Comparison of ENCODE assay signal across 19 cellular contexts in the genomic region with DNA sequence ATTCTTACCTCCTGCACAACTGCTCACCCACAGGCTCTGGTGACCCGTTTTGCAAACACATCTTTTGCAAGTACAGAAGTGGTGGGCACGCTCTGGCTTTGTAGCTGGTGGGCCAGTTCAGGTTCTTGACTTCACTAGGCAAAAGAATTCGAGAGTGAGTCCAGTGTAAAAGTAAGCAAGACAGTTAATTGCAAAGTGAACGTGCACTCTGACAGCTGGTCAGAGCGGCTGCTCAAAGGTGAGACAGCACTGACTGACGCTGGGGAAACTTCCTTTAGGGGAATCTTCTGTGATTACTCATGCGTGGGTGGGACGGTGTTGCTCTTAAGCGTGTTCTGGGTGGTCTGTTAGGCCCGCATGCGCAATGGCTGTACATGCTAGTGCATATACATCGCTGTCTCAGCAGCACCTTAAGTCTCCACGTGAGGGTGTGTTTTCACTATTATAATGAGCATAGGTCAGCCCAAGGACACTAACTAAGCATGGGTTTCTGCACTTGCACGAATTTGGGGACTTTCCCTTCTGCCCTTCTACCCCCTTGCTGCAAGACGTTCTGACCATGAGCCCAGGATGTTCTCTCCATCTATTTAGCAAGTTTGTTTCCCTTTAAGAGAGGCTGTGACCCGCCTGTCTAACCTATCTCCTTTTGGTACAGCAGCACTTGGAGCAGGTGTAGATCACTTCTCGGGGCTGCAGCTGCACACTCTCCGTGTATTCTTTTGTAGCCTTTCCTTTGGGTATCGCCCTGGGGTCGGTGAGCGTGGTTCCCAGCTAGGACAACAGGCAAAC. TPM values are rescaled to one million over a fixed set of nuclear protein-coding genes. Genes with fewer than 3 reads are reported as not detected.
DNase-seq lines count a peak whose midpoint lies in the region; ATAC-seq, FAIRE-seq and TF ChIP-seq lines count a peak whose summit lies in the region.
"Had no signal": no experiment of that assay in that cellular context is flagged by ENCODE, and none has a peak within 500 bp of the region (broad histone marks: within the 10 kb centered on the region; RNA-seq: fewer than 3 reads in every experiment).

No MANE protein-coding gene starts in this region.

- H3K4me1 Mint-ChIP-seq in activated CD4-positive, alpha-beta T cell treated with anti-CD3 and anti-CD28 coated beads for 36 hours: no peaks in the 10 kb centered on the region
- H3K4me1 Mint-ChIP-seq in stimulated activated naive B cell treated with anti-CD40 and anti-IgM and Interleukin-4, amounts not matched to agents 10 μg/mL and 1 μg/mL and 100 μg/mL, for 72 hours: no peaks in the 10 kb centered on the region
- no peaks in the 10 kb centered on the region for H3K4me1 Mint-ChIP-seq in nephron progenitor cell

- H3K4me3 Mint-ChIP-seq in activated CD4-positive, alpha-beta T cell treated with anti-CD3 and anti-CD28 coated beads for 36 hours: no peak overlapping the region
- no peak overlapping the region for H3K4me3 Mint-ChIP-seq in stimulated activated naive B cell treated with anti-CD40 and anti-IgM and Interleukin-4, amounts not matched to agents 10 μg/mL and 1 μg/mL and 100 μg/mL, for 72 hours
- H3K4me3 Mint-ChIP-seq in nephron progenitor cell: no peak overlapping the region
- H3K4me3 Mint-ChIP-seq: activated CD4-positive, alpha-beta T cell treated with anti-CD3 and anti-CD28 coated beads, Interleukin-2, amount 10 ng/mL, durations not matched to agents 24 days and 14 days had no signal

- peak; percentile 17 to 45; a peak in 3 of 4 replicates for TF ChIP-seq RAD21 in K562 (CRISPR knock-in tag; conservative IDR thresholded peaks at IDR 0.05 in 1 of 2, IDR thresholded peaks at IDR 0.05 in 1 of 2)

- no peak for DNase-seq in activated CD4-positive, alpha-beta T cell treated with anti-CD3 and anti-CD28 coated beads for 36 hours
- DNase-seq in activated CD4-positive, alpha-beta T cell treated with anti-CD3 and anti-CD28 coated beads, Interleukin-2, amount 50 U/mL, for 1 hour: no peak
- DNase-seq in K562 (ENCODE audit: extremely low read depth in 1 of 4, low spot score in 3 of 4) (peak in 1 of 4 experiments; percentile 45), BE2C (no peak), nephron progenitor cell (no peak)
- no peak for DNase-seq in stimulated activated naive B cell treated with anti-CD40 and anti-IgM and Interleukin-4, amounts not matched to agents 10 μg/mL and 1 μg/mL and 100 μg/mL, for 72 hours
- DNase-seq: activated CD4-positive, alpha-beta T cell treated with anti-CD3 and anti-CD28 coated beads, Interleukin-2, amount 10 ng/mL, durations not matched to agents 24 days and 14 days; activated naive CD4-positive, alpha-beta T cell treated with anti-CD3 and anti-CD28 coated beads, Interleukin-2, amount 50 U/mL, for 16 hours; central memory CD4-positive, alpha-beta T cell; DMS 273 treated with DMSO at 0.1 percent for 48 hours; mesenchymal stem cell; NCI-H2081 treated with DMSO at 0.1 percent for 48 hours had no signal

- WGBS in K562 (ENCODE audit: insufficient coverage, low coverage, missing lambda C conversion rate): 2% methylated on average over 18 of the region's 21 CpGs

- H3K27me3 ChIP-seq in OCI-LY1 (ENCODE audit: insufficient read depth, low read length) (no peaks in the 10 kb centered on the region), K562 (ENCODE audit: control insufficient read depth in 2 of 2, insufficient read depth in 2 of 2, low read length in 2 of 2) (peaks cover 10 to 58% of the 10 kb centered on the region in 2 experiments; a peak in 3 of 5 replicates), BE2C (peaks cover 6% of the 10 kb centered on the region)
- H3K27me3 ChIP-seq: hepatocyte, tibial nerve had no signal

- no peak overlapping the region for H3K27ac Mint-ChIP-seq in activated CD4-positive, alpha-beta T cell treated with anti-CD3 and anti-CD28 coated beads for 36 hours
- no peak overlapping the region for H3K27ac Mint-ChIP-seq in stimulated activated naive B cell treated with anti-CD40 and anti-IgM and Interleukin-4, amounts not matched to agents 10 μg/mL and 1 μg/mL and 100 μg/mL, for 72 hours
- no peak overlapping the region for H3K27ac Mint-ChIP-seq in nephron progenitor cell
- H3K27ac Mint-ChIP-seq: activated CD4-positive, alpha-beta T cell treated with anti-CD3 and anti-CD28 coated beads, Interleukin-2, amount 10 ng/mL, durations not matched to agents 24 days and 14 days had no signal

- H3K9me1 ChIP-seq in K562 (ENCODE audit: control insufficient read depth, insufficient read depth, low read length): no peaks in the 10 kb centered on the region

- no peaks in the 10 kb centered on the region for H3K9me3 ChIP-seq in OCI-LY1 (ENCODE audit: low read length)
- H3K9me3 ChIP-seq in K562 (replicated peaks; ENCODE audit: control insufficient read depth, insufficient read depth, low read depth, low read length): no peaks in the 10 kb centered on the region
- H3K9me3 ChIP-seq in BE2C: no peaks in the 10 kb centered on the region
- H3K9me3 ChIP-seq: tibial nerve had no signal

- H3K36me3 Mint-ChIP-seq in activated CD4-positive, alpha-beta T cell treated with anti-CD3 and anti-CD28 coated beads for 36 hours (ENCODE audit: low read depth): no peaks in the 10 kb centered on the region
- no peaks in the 10 kb centered on the region for H3K36me3 Mint-ChIP-seq in stimulated activated naive B cell treated with anti-CD40 and anti-IgM and Interleukin-4, amounts not matched to agents 10 μg/mL and 1 μg/mL and 100 μg/mL, for 72 hours
- no peaks in the 10 kb centered on the region for H3K36me3 Mint-ChIP-seq in nephron progenitor cell (ENCODE audit: low read depth)

- ATAC-seq in activated CD4-positive, alpha-beta T cell treated with anti-CD3 and anti-CD28 coated beads for 36 hours: peak; percentile 98
- ATAC-seq in K562: peak; percentile 86
- peak; percentile 84 to 88 for ATAC-seq in stimulated activated naive B cell treated with anti-CD40 and anti-IgM and Interleukin-4, amounts not matched to agents 10 μg/mL and 1 μg/mL and 100 μg/mL, for 72 hours (replicated peaks)
- ATAC-seq in HG03135 (IDR thresholded peaks at IDR 0.05; ENCODE audit: unreplicated experiment): no peak

- peaks cover 16% of the 10 kb centered on the region for H3K4me1 ChIP-seq in OCI-LY1 (ENCODE audit: insufficient read depth, low read length, severe bottlenecking)
- peaks cover 4 to 11% of the 10 kb centered on the region in 2 experiments; a peak in 3 of 5 replicates for H3K4me1 ChIP-seq in K562 (replicated peaks in 1 of 2; ENCODE audit: control insufficient read depth in 2 of 2, insufficient read depth in 2 of 2, low read length in 2 of 2)
- no peaks in the 10 kb centered on the region for H3K4me1 ChIP-seq in BE2C
- H3K4me1 ChIP-seq: parathyroid adenoma, tibial nerve had no signal

- peak; percentile 100 for FAIRE-seq in K562 (lab: Jason Lieb, UNC)
- FAIRE-seq: A204.1 had no signal

- BruUV-seq in K562 (replicated peaks; lab: Mats Ljungman, UMichigan): no TSS peak

- no peak for TF ChIP-seq EP300 in K562 (IDR thresholded peaks at IDR 0.05; ENCODE audit: low read length)

- in situ Hi-C loops in K562 (cut with MboI): no loop called here

- H3K79me2 ChIP-seq in OCI-LY1 (ENCODE audit: insufficient read depth, low read length): no peaks in the 10 kb centered on the region
- no peaks in the 10 kb centered on the region for H3K79me2 ChIP-seq in K562 (ENCODE audit: control insufficient read depth, insufficient read depth, low read length)
- H3K79me2 ChIP-seq: hepatocyte, parathyroid adenoma had no signal

- TF ChIP-seq POLR2A in K562 (conservative IDR thresholded peaks at IDR 0.05): no peak

- intact Hi-C loops in activated CD4-positive, alpha-beta T cell treated with anti-CD3 and anti-CD28 coated beads for 36 hours (cut with DNase I, micrococcal nuclease): no loop called here
- intact Hi-C loops in K562 (cut with micrococcal nuclease): loop anchor here (2.0 kb wide), 1 partner anchor 64 kb away; no protein-coding TSS in a partner anchor

- POLR2A ChIA-PET in activated CD4-positive, alpha-beta T cell treated with anti-CD3 and anti-CD28 coated beads for 36 hours (lab: Charles Lee): no interaction called here
- POLR2A ChIA-PET in K562 (lab: Yijun Ruan, JAX): no interaction called here

- H3K9me2 ChIP-seq in OCI-LY1 (ENCODE audit: low read depth, low read length): no peaks in the 10 kb centered on the region

- peak overlapping the region; percentile 45 for H3K4me3 ChIP-seq in OCI-LY1 (ENCODE audit: low read depth, low read length, poor library complexity, severe bottlenecking)
- no peak overlapping the region for H3K4me3 ChIP-seq in K562
- no peak overlapping the region for H3K4me3 ChIP-seq in BE2C (ENCODE audit: low read depth, low read length)
- H3K4me3 ChIP-seq: hepatocyte, tibial nerve had no signal

- H3K27me3 Mint-ChIP-seq in activated CD4-positive, alpha-beta T cell treated with anti-CD3 and anti-CD28 coated beads for 36 hours: no peaks in the 10 kb centered on the region
- H3K27me3 Mint-ChIP-seq in stimulated activated naive B cell treated with anti-CD40 and anti-IgM and Interleukin-4, amounts not matched to agents 10 μg/mL and 1 μg/mL and 100 μg/mL, for 72 hours: peaks cover 5 to 15% of the 10 kb centered on the region in 2 donors
- peaks cover 14% of the 10 kb centered on the region for H3K27me3 Mint-ChIP-seq in nephron progenitor cell (ENCODE audit: low read depth, poor library complexity)
- H3K27me3 Mint-ChIP-seq: activated CD4-positive, alpha-beta T cell treated with anti-CD3 and anti-CD28 coated beads, Interleukin-2, amount 10 ng/mL, durations not matched to agents 24 days and 14 days had no signal

- CTCF ChIA-PET in activated CD4-positive, alpha-beta T cell treated with anti-CD3 and anti-CD28 coated beads for 36 hours (lab: Charles Lee): no interaction called here
- CTCF ChIA-PET in K562 (lab: Yijun Ruan, JAX; ENCODE audit: low intra/inter-chr PET ratio): interaction anchor here (0.5 to 1.3 kb wide), 2 partner anchors 37 to 227 kb away, joined by 3 read pairs; no protein-coding TSS in a partner anchor

- H3F3A ChIP-seq in OCI-LY1 (ENCODE audit: insufficient read depth, low read length): no peaks in the 10 kb centered on the region

- TF ChIP-seq CTCF in OCI-LY1 (IDR thresholded peaks at IDR 0.05; ENCODE audit: low read length): peak; percentile 23; the same call in 1 of the 2 replicates
- peak in 2 of 3 experiments; percentile 25 to 28; a peak in 1 of 6 replicates for TF ChIP-seq CTCF in K562 (IDR thresholded peaks at IDR 0.05 in 2 of 3, conservative IDR thresholded peaks at IDR 0.05 in 1 of 3; ENCODE audit: insufficient read depth in 2 of 3, low read depth in 1 of 3, low read length in 3 of 3)
- no peak for TF ChIP-seq CTCF in BE2C (IDR thresholded peaks at IDR 0.05; ENCODE audit: low read depth, low read length)
- no peak for TF ChIP-seq CTCF in nephron progenitor cell (IDR thresholded peaks at IDR 0.05)

- H2AFZ ChIP-seq in OCI-LY1 (ENCODE audit: low read length): peak overlapping the region; percentile 41; the same call in 1 of the 2 replicates
- peak overlapping the region; percentile 53; the same call in 1 of the 2 replicates for H2AFZ ChIP-seq in K562 (ENCODE audit: low read depth, low read length)
- H2AFZ ChIP-seq: hepatocyte, parathyroid adenoma had no signal

- H4K20me1 ChIP-seq in OCI-LY1 (ENCODE audit: insufficient read depth, low read length) (no peaks in the 10 kb centered on the region), K562 (replicated peaks; ENCODE audit: control insufficient read depth, insufficient read depth, low read length) (no peaks in the 10 kb centered on the region)

- peak overlapping the region; percentile 23 for H3K27ac ChIP-seq in OCI-LY1 (ENCODE audit: low read depth, low read length, poor library complexity, severe bottlenecking)
- H3K27ac ChIP-seq in K562 (ENCODE audit: extremely low read depth, low read depth, low read length): no peak overlapping the region
- H3K27ac ChIP-seq: hepatocyte, parathyroid adenoma, tibial nerve had no signal

- H3K36me3 ChIP-seq in OCI-LY1 (ENCODE audit: insufficient read depth, low read length) (no peaks in the 10 kb centered on the region), K562 (ENCODE audit: control insufficient read depth, insufficient read depth, low read length) (no peaks in the 10 kb centered on the region), BE2C (no peaks in the 10 kb centered on the region)
- H3K36me3 ChIP-seq: tibial nerve had no signal

- H3K4me2 ChIP-seq in OCI-LY1 (ENCODE audit: low read length) (peak overlapping the region; percentile 64), K562 (ENCODE audit: insufficient read depth, low read length) (peak overlapping the region; percentile 58)
- H3K4me2 ChIP-seq: hepatocyte had no signal

- no peaks in the 10 kb centered on the region for H3K9me3 Mint-ChIP-seq in activated CD4-positive, alpha-beta T cell treated with anti-CD3 and anti-CD28 coated beads for 36 hours (ENCODE audit: low read depth)
- H3K9me3 Mint-ChIP-seq in stimulated activated naive B cell treated with anti-CD40 and anti-IgM and Interleukin-4, amounts not matched to agents 10 μg/mL and 1 μg/mL and 100 μg/mL, for 72 hours: no peaks in the 10 kb centered on the region
- H3K9me3 Mint-ChIP-seq in nephron progenitor cell: peaks cover 22% of the 10 kb centered on the region
- H3K9me3 Mint-ChIP-seq: activated CD4-positive, alpha-beta T cell treated with anti-CD3 and anti-CD28 coated beads, Interleukin-2, amount 10 ng/mL, durations not matched to agents 24 days and 14 days had no signal

- H3K9ac ChIP-seq in OCI-LY1 (ENCODE audit: low read length): peak overlapping the region; percentile 26; the same call in 1 of the 2 replicates
- 0 out of 4 replicates have a peak overlapping the region, but pooled peaks of 1 of the 2 experiments have one; percentile 7 for H3K9ac ChIP-seq in K562 (ENCODE audit: insufficient read depth in 1 of 2, low read depth in 2 of 2, low read length in 2 of 2)
- H3K9ac ChIP-seq: parathyroid adenoma had no signal

RNA-seq across cellular contexts. Expression of a gene that starts 30.2 kb away (rescaled TPM):
- under 1 TPM; 0.26 to 0.27 TPM for total RNA-seq in activated CD4-positive, alpha-beta T cell treated with anti-CD3 and anti-CD28 coated beads for 36 hours
- total RNA-seq in K562 (2011; cell fraction: chromatin; rRNA removed; ENCODE audit: low replicate concordance): 25.2 and 27.4 TPM in 2 replicates
- total RNA-seq in K562 (2011; cell fraction: nucleolus; rRNA removed): 17.5 and 20.2 TPM in 2 replicates
- total RNA-seq in K562 (2011; cell fraction: nucleoplasm; rRNA removed): 22.7 and 29.1 TPM in 2 replicates
- total RNA-seq in K562 (2014; rRNA removed) (38.4 and 39.7 TPM in 2 replicates), K562 (2014; rRNA removed; fragmentation: Illumina TruSeq; extraction: Trizol) (42.6 and 44.4 TPM in 2 replicates), K562 (2015; rRNA removed; fragmentation: Illumina TruSeq; extraction: Trizol) (49.6 and 50.1 TPM in 2 replicates), K562 (2021) (34.1 and 36.1 TPM in 2 replicates)
- polyA plus RNA-seq in K562 (2011; rRNA removed) (50.7 and 122 TPM in 2 replicates), K562 (2014; fragmentation: Illumina TruSeq; extraction: Trizol) (52.5 and 60.0 TPM in 2 replicates), K562 (2014; fragmentation: Nextera tagmentation; extraction: Ambion mirVana) (10 to 100 TPM; 79.0 to 88.6 TPM), K562 (2014; rRNA removed) (39.6 and 42.5 TPM in 2 replicates)
- polyA plus RNA-seq in K562 (2011; cell fraction: cytosol; rRNA removed): 43.7 and 78.9 TPM in 2 replicates
- 59.9 and 117 TPM in 2 replicates for polyA plus RNA-seq in K562 (2011; cell fraction: nucleus; rRNA removed)
- polyA plus RNA-seq in K562 (2012): 45.2 and 161 TPM in 2 replicates
- polyA minus RNA-seq in K562 (2011; rRNA and poly(A)+ RNA removed): 20.3 and 47.6 TPM in 2 replicates
- polyA minus RNA-seq in K562 (2011; cell fraction: cytosol; rRNA and poly(A)+ RNA removed): 15.5 and 24.4 TPM in 2 replicates
- polyA minus RNA-seq in K562 (2011; cell fraction: nucleus; rRNA and poly(A)+ RNA removed): 13.6 and 36.4 TPM in 2 replicates
- polyA plus RNA-seq in BE2C (2012; ENCODE audit: insufficient read depth, insufficient read length, low read depth): 13.5 TPM

RNA-seq across cellular contexts. Expression of a gene that starts 52.6 kb away (rescaled TPM):
- not detected for total RNA-seq in activated CD4-positive, alpha-beta T cell treated with anti-CD3 and anti-CD28 coated beads for 36 hours
- total RNA-seq in K562 (2011; cell fraction: chromatin; rRNA removed; ENCODE audit: low replicate concordance): not detected in 2 replicates
- not detected in 2 replicates for total RNA-seq in K562 (2011; cell fraction: nucleolus; rRNA removed)
- not detected in 2 replicates for total RNA-seq in K562 (2011; cell fraction: nucleoplasm; rRNA removed)
- not detected in 2 replicates for total RNA-seq in K562 (2014; rRNA removed)
- not detected in 2 replicates for total RNA-seq in K562 (2014; rRNA removed; fragmentation: Illumina TruSeq; extraction: Trizol)
- not detected in 2 replicates for total RNA-seq in K562 (2015; rRNA removed; fragmentation: Illumina TruSeq; extraction: Trizol)
- total RNA-seq in K562 (2021): not detected in 2 replicates
- 0.10 TPM in 1 of 2 replicates, not detected in the other for polyA plus RNA-seq in K562 (2011; rRNA removed)
- polyA plus RNA-seq in K562 (2011; cell fraction: cytosol; rRNA removed): 0.03 and 0.06 TPM in 2 replicates
- polyA plus RNA-seq in K562 (2011; cell fraction: nucleus; rRNA removed): 0.92 TPM in 1 of 2 replicates, not detected in the other
- 0.10 and 0.24 TPM in 2 replicates for polyA plus RNA-seq in K562 (2012)
- polyA plus RNA-seq in K562 (2014; fragmentation: Illumina TruSeq; extraction: Trizol): not detected in 2 replicates
- polyA plus RNA-seq in K562 (2014; fragmentation: Nextera tagmentation; extraction: Ambion mirVana): not detected
- polyA plus RNA-seq in K562 (2014; rRNA removed): 0.12 TPM in 1 of 2 replicates, not detected in the other
- not detected in 2 replicates for polyA minus RNA-seq in K562 (2011; rRNA and poly(A)+ RNA removed)
- polyA minus RNA-seq in K562 (2011; cell fraction: cytosol; rRNA and poly(A)+ RNA removed): not detected in 2 replicates
- polyA minus RNA-seq in K562 (2011; cell fraction: nucleus; rRNA and poly(A)+ RNA removed): not detected in 2 replicates
- polyA plus RNA-seq in BE2C (2012; ENCODE audit: insufficient read depth, insufficient read length, low read depth): not detected
- total RNA-seq: activated CD4-positive, alpha-beta T cell treated with anti-CD3 and anti-CD28 coated beads, Interleukin-2, amount 10 ng/mL, durations not matched to agents 24 days and 14 days; LHCN-M2 had no signal

RNA-seq across cellular contexts. Expression of a gene that starts 56.2 kb away (rescaled TPM):
- not detected for total RNA-seq in activated CD4-positive, alpha-beta T cell treated with anti-CD3 and anti-CD28 coated beads for 36 hours
- not detected in 2 replicates for total RNA-seq in K562 (2011; cell fraction: chromatin; rRNA removed; ENCODE audit: low replicate concordance)
- total RNA-seq in K562 (2011; cell fraction: nucleolus; rRNA removed): not detected in 2 replicates
- total RNA-seq in K562 (2011; cell fraction: nucleoplasm; rRNA removed): not detected in 2 replicates
- not detected in 2 replicates for total RNA-seq in K562 (2014; rRNA removed)
- not detected in 2 replicates for total RNA-seq in K562 (2014; rRNA removed; fragmentation: Illumina TruSeq; extraction: Trizol)
- not detected in 2 replicates for total RNA-seq in K562 (2015; rRNA removed; fragmentation: Illumina TruSeq; extraction: Trizol)
- total RNA-seq in K562 (2021): not detected in 2 replicates
- polyA plus RNA-seq in K562 (2011; rRNA removed): not detected in 2 replicates
- not detected in 2 replicates for polyA plus RNA-seq in K562 (2011; cell fraction: cytosol; rRNA removed)
- 0.15 and 0.17 TPM in 2 replicates for polyA plus RNA-seq in K562 (2011; cell fraction: nucleus; rRNA removed)
- polyA plus RNA-seq in K562 (2012): not detected in 2 replicates
- not detected in 2 replicates for polyA plus RNA-seq in K562 (2014; fragmentation: Illumina TruSeq; extraction: Trizol)
- not detected for polyA plus RNA-seq in K562 (2014; fragmentation: Nextera tagmentation; extraction: Ambion mirVana)
- polyA plus RNA-seq in K562 (2014; rRNA removed): not detected in 2 replicates
- polyA minus RNA-seq in K562 (2011; rRNA and poly(A)+ RNA removed): not detected in 2 replicates
- not detected in 2 replicates for polyA minus RNA-seq in K562 (2011; cell fraction: cytosol; rRNA and poly(A)+ RNA removed)
- polyA minus RNA-seq in K562 (2011; cell fraction: nucleus; rRNA and poly(A)+ RNA removed): not detected in 2 replicates
- polyA plus RNA-seq in BE2C (2012; ENCODE audit: insufficient read depth, insufficient read length, low read depth): not detected
- total RNA-seq: activated CD4-positive, alpha-beta T cell treated with anti-CD3 and anti-CD28 coated beads, Interleukin-2, amount 10 ng/mL, durations not matched to agents 24 days and 14 days; hepatocyte; LHCN-M2; tibial nerve had no signal
- polyA plus RNA-seq: hepatocyte had no signal

Comparison
In these comparisons a context has a peak if more than half of its experiments do, and no peak if none do; other contexts are left out.
1. CTCF ChIP-seq: peak in OCI-LY1 (single experiment) and K562 (2 of 3); none in BE2C (single experiment) and nephron progenitor cell (single experiment).
2. RNA of a gene that starts 30.2 kb away (total RNA-seq): 17.5 to 50.1 TPM in K562; 0.26 to 0.27 TPM in activated CD4-positive, alpha-beta T cell treated with anti-CD3 and anti-CD28 coated beads for 36 hours; every median in the first group is over 10 times any median in the second.